In the genomic region with DNA sequence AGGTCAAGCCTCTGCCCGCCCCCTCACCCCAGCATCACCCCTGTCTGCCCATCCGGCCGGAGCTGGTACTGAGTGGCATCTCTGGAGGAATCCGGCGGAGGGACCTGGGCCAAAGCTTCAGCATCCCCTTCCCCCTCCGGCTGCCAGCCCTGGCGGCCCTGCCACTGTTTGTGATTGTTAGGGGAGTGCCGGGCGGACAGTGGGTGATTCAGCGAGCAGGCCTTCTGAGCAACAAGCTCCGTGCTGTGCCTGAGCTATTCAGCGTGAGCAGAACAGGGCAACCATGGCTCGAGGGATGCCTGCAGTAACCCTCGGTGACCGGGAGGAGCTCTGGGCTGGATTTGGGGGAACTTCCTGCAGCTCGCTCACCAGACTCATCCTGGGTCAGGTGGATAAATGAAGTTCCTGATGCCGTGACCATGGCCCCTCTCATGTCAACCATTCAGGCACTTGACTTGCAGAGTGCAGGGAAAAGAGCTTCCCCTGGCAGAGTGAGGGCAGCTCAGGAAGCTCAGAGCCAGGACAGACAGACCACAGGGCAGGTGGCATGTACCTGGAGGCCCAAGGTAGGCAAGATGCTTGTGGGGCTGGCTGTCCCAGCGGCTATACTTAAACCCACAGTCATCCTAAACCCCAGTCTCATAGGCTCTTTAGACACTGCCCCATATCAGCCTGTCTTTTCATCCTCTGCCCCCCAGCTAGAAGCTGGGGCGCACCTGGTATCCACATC, we compare ENCODE assay signal across 1 cellular context.
TF ChIP-seq lines count a peak whose summit lies in the region.

No MANE protein-coding gene starts in this region.

TF ChIP-seq in H1, 55 proteins besides CTCF, POLR2A, EP300 and RAD21:
- TF ChIP-seq YY1 (IDR thresholded peaks at IDR 0.05; ENCODE audit: low read depth, low read length), result no peak
- TF ChIP-seq SP2 (IDR thresholded peaks at IDR 0.05; ENCODE audit: low read length), result no peak
- TF ChIP-seq CBX5 (IDR thresholded peaks at IDR 0.05; ENCODE audit: low read depth, low read length), result no peak
- TF ChIP-seq KDM1A (IDR thresholded peaks at IDR 0.05; ENCODE audit: borderline replicate concordance, low read length), result no peak
- TF ChIP-seq GTF2F1 (IDR thresholded peaks at IDR 0.05; ENCODE audit: borderline replicate concordance, low read depth, low read length), result no peak
- TF ChIP-seq MAFK (IDR thresholded peaks at IDR 0.05; ENCODE audit: low read depth, low read length), result no peak
- TF ChIP-seq, protein P1, sequence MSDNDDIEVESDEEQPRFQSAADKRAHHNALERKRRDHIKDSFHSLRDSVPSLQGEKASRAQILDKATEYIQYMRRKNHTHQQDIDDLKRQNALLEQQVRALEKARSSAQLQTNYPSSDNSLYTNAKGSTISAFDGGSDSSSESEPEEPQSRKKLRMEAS (IDR thresholded peaks at IDR 0.05), result no peak
- TF ChIP-seq RXRA (IDR thresholded peaks at IDR 0.05; ENCODE audit: insufficient read depth, low read depth, low read length), result no peak
- TF ChIP-seq SP4 (IDR thresholded peaks at IDR 0.05; ENCODE audit: low read length), result no peak
